ENCODE assay signal across 11 cellular contexts in the genomic region with DNA sequence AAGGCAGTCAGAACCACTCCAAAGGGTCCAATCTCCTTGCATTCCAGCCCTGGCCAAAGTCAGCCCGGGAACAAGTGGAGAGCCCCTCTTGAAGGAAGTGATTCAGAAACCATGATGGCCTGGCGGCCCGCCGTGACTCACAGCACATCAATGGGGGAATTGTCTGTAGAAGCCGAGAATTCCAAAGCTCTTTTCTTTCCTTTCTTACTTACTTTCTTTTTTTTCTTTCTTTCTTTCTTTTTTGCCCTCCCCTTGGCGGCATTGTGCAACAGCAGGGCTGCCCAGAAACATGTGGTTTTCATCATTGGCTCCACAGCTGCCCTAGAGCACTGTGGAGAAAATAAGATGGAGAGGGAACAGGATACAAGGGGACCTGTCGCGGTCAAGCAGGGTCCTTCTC.
A peak's percentile ranks its signal among the peaks of the same experiment; 100 is the strongest.
DNase-seq lines count a peak whose midpoint lies in the region; ATAC-seq and TF ChIP-seq lines count a peak whose summit lies in the region.
"Had no signal": no experiment of that assay in that cellular context is flagged by ENCODE, and none has a peak within 500 bp of the region (broad histone marks: within the 10 kb centered on the region; RNA-seq: fewer than 3 reads in every experiment).

No MANE protein-coding gene starts in this region.

- H3K27me3 Mint-ChIP-seq in osteocyte (ENCODE audit: unreplicated experiment) = peaks cover 20% of the 10 kb centered on the region
- H3K27me3 Mint-ChIP-seq in endodermal cell (ENCODE audit: insufficient read depth) = peaks cover 24% of the 10 kb centered on the region

- H3K36me3 Mint-ChIP-seq in osteocyte (ENCODE audit: unreplicated experiment) (no peaks in the 10 kb centered on the region), endodermal cell (ENCODE audit: low read depth) (no peaks in the 10 kb centered on the region)
- H3K36me3 Mint-ChIP-seq: naive B cell had no signal

- no peak overlapping the region for H3K27ac ChIP-seq in endodermal cell (ENCODE audit: low read depth, low read length)
- H3K27ac ChIP-seq: C4-2B had no signal

- no peak overlapping the region for H3K4me3 ChIP-seq in foreskin fibroblast (ENCODE audit: low read depth in 1 of 2, low read length in 2 of 2)
- no peak overlapping the region for H3K4me3 ChIP-seq in endodermal cell (ENCODE audit: low read length)

- ATAC-seq in GM19397 (IDR thresholded peaks at IDR 0.05; ENCODE audit: unreplicated experiment) = no peak
- ATAC-seq in HG02623 (IDR thresholded peaks at IDR 0.05; ENCODE audit: unreplicated experiment) = no peak
- no peak for ATAC-seq in GM21786 (IDR thresholded peaks at IDR 0.05; ENCODE audit: unreplicated experiment)

- H3K9me3 Mint-ChIP-seq in osteocyte (ENCODE audit: unreplicated experiment) (no peaks in the 10 kb centered on the region), endodermal cell (no peaks in the 10 kb centered on the region)

- DNase-seq in AG08396 (ENCODE audit: low spot score) = peak; percentile 70
- DNase-seq in SK-MEL-5 (ENCODE audit: low read depth, low spot score) = peak; percentile 96
- peak; percentile 86 to 94 for DNase-seq in foreskin fibroblast
- DNase-seq in osteocyte (ENCODE audit: extremely low spot score, unreplicated experiment) = no peak
- DNase-seq in endodermal cell = no peak
- DNase-seq: naive B cell, NCI-H69 had no signal

- H3K27ac Mint-ChIP-seq in osteocyte (ENCODE audit: unreplicated experiment) (peak overlapping the region; percentile 8), endodermal cell (no peak overlapping the region)

- H3K4me1 Mint-ChIP-seq in osteocyte (ENCODE audit: unreplicated experiment) = peaks cover 15% of the 10 kb centered on the region
- H3K4me1 Mint-ChIP-seq in endodermal cell = no peaks in the 10 kb centered on the region
- H3K4me1 Mint-ChIP-seq: naive B cell had no signal

- no peaks in the 10 kb centered on the region for H3K9me3 ChIP-seq in endodermal cell (ENCODE audit: control insufficient read depth, low read length)

- TF ChIP-seq CTCF in foreskin fibroblast (IDR thresholded peaks at IDR 0.05; ENCODE audit: low read depth, low read length) (no peak), osteocyte (IDR thresholded peaks at IDR 0.05) (no peak), endodermal cell (conservative IDR thresholded peaks at IDR 0.05) (no peak)

- in situ Hi-C loops in SK-MEL-5 (cut with HindIII; ENCODE audit: low pct_unique_long_range_greater_than_20kb, low sequenced_read_pairs) = loop anchor here (25.0 kb wide), 1 partner anchor 126 kb away; no protein-coding TSS in a partner anchor

- H3K4me1 ChIP-seq in endodermal cell (ENCODE audit: control insufficient read depth, insufficient read depth, low read length) = no peaks in the 10 kb centered on the region

- no peaks in the 10 kb centered on the region for H3K27me3 ChIP-seq in endodermal cell (ENCODE audit: control insufficient read depth, insufficient read depth, low read length, poor library complexity, severe bottlenecking)

- 85 to 86% methylated on average over 5 to 6 of the region's 8 CpGs for WGBS in endodermal cell (ENCODE audit: insufficient coverage in 1 of 2, insufficient read length in 1 of 2), 2 experiments

- H3K36me3 ChIP-seq in endodermal cell (ENCODE audit: control insufficient read depth, insufficient read depth, low read length) = no peaks in the 10 kb centered on the region

- H3K4me3 Mint-ChIP-seq in osteocyte (ENCODE audit: unreplicated experiment) = no peak overlapping the region
- H3K4me3 Mint-ChIP-seq in endodermal cell = no peak overlapping the region
- H3K4me3 Mint-ChIP-seq: naive B cell had no signal

- H3K9ac ChIP-seq in endodermal cell (ENCODE audit: extremely low read depth, low read length, poor library complexity, severe bottlenecking) = no peak overlapping the region

Comparison
In these comparisons a context has a peak if more than half of its experiments do, and no peak if none do; other contexts are left out.
1. DNase-seq: peak in AG08396 (single experiment), SK-MEL-5 (single experiment) and foreskin fibroblast (2 of 2); none in osteocyte (single experiment) and endodermal cell (single experiment).